Comparison of ENCODE assay signal across 23 cellular contexts in the genomic region with DNA sequence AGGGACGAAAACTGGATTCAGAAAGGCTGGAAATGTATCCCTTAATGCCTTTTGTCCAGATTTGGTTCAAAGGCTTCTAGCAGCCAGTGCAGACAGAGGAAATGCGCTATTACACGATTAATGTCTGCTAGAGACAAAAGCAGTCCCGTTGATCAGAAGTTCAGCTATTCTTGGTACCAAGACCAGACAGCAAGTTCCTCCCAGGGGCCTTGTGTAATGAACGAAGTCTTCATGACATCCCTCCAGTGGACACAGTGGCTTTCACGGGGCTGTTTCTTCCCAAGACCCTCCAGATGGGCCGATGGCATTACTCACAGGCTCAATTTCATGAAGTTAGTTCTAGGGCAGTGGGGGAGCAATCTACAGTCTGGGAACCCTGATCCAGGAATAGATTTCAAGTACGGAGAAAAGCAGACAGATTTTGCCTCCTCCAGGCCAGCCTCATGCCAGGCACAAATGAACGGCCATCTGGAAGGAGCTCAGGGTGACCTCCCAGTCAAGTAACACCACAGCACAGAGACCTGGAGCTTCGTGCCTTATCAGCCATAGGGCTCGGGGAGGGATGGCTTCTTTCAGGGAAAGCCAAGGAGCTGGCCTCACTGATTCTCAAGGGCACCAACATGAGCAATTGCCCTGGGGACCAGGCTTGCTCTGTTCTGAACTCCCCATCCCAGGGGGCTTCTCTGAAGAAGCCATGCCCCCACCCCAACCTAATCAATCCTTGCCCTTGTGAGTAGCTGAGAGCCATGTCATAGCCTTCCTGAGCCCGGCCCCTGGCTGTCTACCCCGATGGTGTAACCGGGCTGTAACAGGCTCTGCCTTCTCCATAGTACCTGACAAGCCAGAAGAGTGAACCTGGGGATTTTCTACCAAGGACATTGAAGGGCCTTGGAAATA.
DNase-seq lines count a peak whose midpoint lies in the region; ATAC-seq and TF ChIP-seq lines count a peak whose summit lies in the region.
"Had no signal": no experiment of that assay in that cellular context is flagged by ENCODE, and none has a peak within 500 bp of the region (broad histone marks: within the 10 kb centered on the region; RNA-seq: fewer than 3 reads in every experiment).

No MANE protein-coding gene starts in this region.

- peaks cover 10% of the 10 kb centered on the region for H3K9me3 Mint-ChIP-seq in nephron progenitor cell
- H3K9me3 Mint-ChIP-seq: CD4-positive, CD25-positive, alpha-beta regulatory T cell had no signal

- ATAC-seq in sciatic nerve, result peak; percentile 30
- ATAC-seq: HepG2, Right ventricle myocardium inferior had no signal

- no peaks in the 10 kb centered on the region for H3K79me2 ChIP-seq in PC-9 (ENCODE audit: low read depth)

- peak overlapping the region in 7 of 11 experiments; percentile 35 to 95 (median 74); a peak in 14 of 22 replicates for H3K27ac ChIP-seq in BLaER1 treated with 17β-estradiol and CSF1 and Interleukin-3, amounts not matched to agents 10 nM and 100 nM
- no peak overlapping the region for H3K27ac ChIP-seq in PC-9
- H3K27ac ChIP-seq: SK-N-MC had no signal

- CTCF ChIA-PET in PC-9 (lab: Charles Lee), result no interaction called here

- intact Hi-C loops in PC-9 (cut with micrococcal nuclease; ENCODE audit: unreplicated experiment), result no loop called here
- intact Hi-C loops in sciatic nerve (cut with DNase I), result no loop called here

- H3K36me3 ChIP-seq in BLaER1 treated with 17β-estradiol and CSF1 and Interleukin-3, amounts not matched to agents 10 nM and 100 nM, result peaks cover 0 to 14% (median 7%) of the 10 kb centered on the region in 11 experiments; a peak in 8 of 22 replicates
- no peaks in the 10 kb centered on the region for H3K36me3 ChIP-seq in PC-9 (ENCODE audit: low read depth)

- H3K4me1 Mint-ChIP-seq in nephron progenitor cell, result peaks cover 13% of the 10 kb centered on the region

- H3K36me3 Mint-ChIP-seq in nephron progenitor cell (ENCODE audit: low read depth), result no peaks in the 10 kb centered on the region

- POLR2A ChIA-PET in PC-9 (lab: Charles Lee; ENCODE audit: unreplicated experiment), result no interaction called here

- H3F3A ChIP-seq in PC-9 (ENCODE audit: insufficient read depth, low read depth), result no peaks in the 10 kb centered on the region

- H3K27ac Mint-ChIP-seq in nephron progenitor cell, result no peak overlapping the region

- H3K4me2 ChIP-seq in BLaER1 treated with 17β-estradiol and CSF1 and Interleukin-3, amounts not matched to agents 10 nM and 100 nM, result peak overlapping the region; percentile 28 to 92 (median 79)
- H3K4me2 ChIP-seq in PC-9, result no peak overlapping the region

- peaks cover 0 to 7% (median 0%) of the 10 kb centered on the region in 11 experiments; a peak in 3 of 22 replicates for H4K20me1 ChIP-seq in BLaER1 treated with 17β-estradiol and CSF1 and Interleukin-3, amounts not matched to agents 10 nM and 100 nM
- H4K20me1 ChIP-seq in PC-9 (ENCODE audit: insufficient read depth), result no peaks in the 10 kb centered on the region

- BruUV-seq in PC-9 (replicated peaks; lab: Mats Ljungman, UMichigan), result no TSS peak

- H2AFZ ChIP-seq in PC-9, result 0 out of 2 replicates have a peak overlapping the region, but pooled peaks have one; percentile 6

- no peak overlapping the region for H3K4me3 ChIP-seq in BLaER1 treated with 17β-estradiol and CSF1 and Interleukin-3, amounts not matched to agents 10 nM and 100 nM
- no peak overlapping the region for H3K4me3 ChIP-seq in PC-9
- H3K4me3 ChIP-seq: SK-N-MC had no signal

- no peaks in the 10 kb centered on the region for H3K9me2 ChIP-seq in PC-9 (ENCODE audit: insufficient read depth)

- H3K9me3 ChIP-seq in BLaER1 treated with 17β-estradiol and CSF1 and Interleukin-3, amounts not matched to agents 10 nM and 100 nM (replicated peaks in 1 of 11), result peaks cover 11 to 17% (median 13%) of the 10 kb centered on the region in 11 experiments; a peak in 21 of 22 replicates
- peaks cover 7% of the 10 kb centered on the region for H3K9me3 ChIP-seq in PC-9 (ENCODE audit: insufficient read depth, low read depth)

- no peak for DNase-seq in PC-9
- peak; percentile 34 for DNase-seq in globus pallidus (ENCODE audit: low spot score)
- no peak for DNase-seq in sciatic nerve (ENCODE audit: low spot score)
- no peak for DNase-seq in effector CD4-positive, alpha-beta T cell
- no peak for DNase-seq in nephron progenitor cell
- DNase-seq in GF-D8 (lab: John Stamatoyannopoulos, UW), result no peak
- no peak for DNase-seq in COLO668 (lab: John Stamatoyannopoulos, UW; ENCODE audit: unreplicated experiment)
- DNase-seq: AML-193; CD4-positive, CD25-positive, alpha-beta regulatory T cell; DMS53; EL; GOT3; KG1; MV-4-11; NCI-H1694 treated with DMSO at 0.1 percent for 48 hours; NCI-H2107; NCI-H510A; NCI-H748 treated with DMSO at 0.1 percent for 48 hours; NK-92 treated with Interleukin-12 subunit alpha and Interleukin-12 subunit beta, amount 100 ng/mL, for 24 hours had no signal

- peaks cover 20 to 58% (median 47%) of the 10 kb centered on the region in 10 experiments for H3K4me1 ChIP-seq in BLaER1 treated with 17β-estradiol and CSF1 and Interleukin-3, amounts not matched to agents 10 nM and 100 nM
- no peaks in the 10 kb centered on the region for H3K4me1 ChIP-seq in PC-9 (replicated peaks; ENCODE audit: insufficient read depth)

- peak overlapping the region in 6 of 11 experiments; percentile 22 to 83 (median 68); a peak in 11 of 22 replicates for H3K9ac ChIP-seq in BLaER1 treated with 17β-estradiol and CSF1 and Interleukin-3, amounts not matched to agents 10 nM and 100 nM

- TF ChIP-seq CTCF in PC-9 (conservative IDR thresholded peaks at IDR 0.05), result no peak
- TF ChIP-seq CTCF in nephron progenitor cell (IDR thresholded peaks at IDR 0.05), result no peak

- H3K4me3 Mint-ChIP-seq in nephron progenitor cell, result no peak overlapping the region
- H3K4me3 Mint-ChIP-seq: CD4-positive, CD25-positive, alpha-beta regulatory T cell had no signal

- peaks cover 51% of the 10 kb centered on the region for H3K27me3 Mint-ChIP-seq in nephron progenitor cell (ENCODE audit: low read depth, poor library complexity)
- H3K27me3 Mint-ChIP-seq: CD4-positive, CD25-positive, alpha-beta regulatory T cell had no signal

- H3K27me3 ChIP-seq in BLaER1 treated with 17β-estradiol and CSF1 and Interleukin-3, amounts not matched to agents 10 nM and 100 nM, result no peaks in the 10 kb centered on the region
- H3K27me3 ChIP-seq in PC-9 (ENCODE audit: insufficient read depth, low read depth), result peaks cover 17% of the 10 kb centered on the region
